Comparison of ENCODE assay signal across 15 cellular contexts in the genomic region with DNA sequence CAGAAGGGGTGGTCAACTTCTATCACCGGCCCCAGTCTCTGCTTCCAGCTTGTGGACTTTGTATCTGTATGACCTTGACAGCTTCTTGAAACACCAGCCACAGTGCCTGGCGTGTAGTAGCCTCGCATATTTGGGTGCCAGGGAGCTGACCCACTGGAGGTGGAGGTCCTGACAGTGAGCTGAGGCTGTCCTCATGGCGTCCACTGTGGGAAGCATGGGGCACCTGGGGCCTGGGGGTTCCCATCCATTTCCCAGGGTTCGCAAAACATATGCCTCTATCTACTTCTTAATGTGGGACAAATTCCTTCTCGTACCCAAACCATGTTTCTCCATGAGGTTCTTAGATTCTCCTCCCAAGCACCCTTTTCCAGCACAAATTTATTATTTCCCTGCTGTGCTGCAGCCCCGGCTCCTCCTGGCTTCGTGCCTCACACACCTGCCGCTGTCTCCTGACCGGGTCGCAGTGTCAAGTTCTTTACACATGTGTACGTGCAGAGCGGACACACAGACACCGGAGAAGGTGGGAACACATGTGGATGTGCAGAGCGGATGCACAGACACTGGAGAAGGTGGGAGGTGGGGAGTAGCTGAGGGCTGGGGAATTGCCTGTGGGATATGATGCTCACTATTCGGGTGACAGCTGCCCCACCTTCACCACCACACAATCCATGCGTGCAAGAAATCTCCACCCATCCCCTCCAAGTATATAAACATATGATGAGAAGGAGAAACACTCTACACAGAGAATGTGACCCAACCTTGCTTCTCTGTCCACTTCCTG.
"Had no signal": no experiment of that assay in that cellular context is flagged by ENCODE, and none has a peak within 500 bp of the region (broad histone marks: within the 10 kb centered on the region; RNA-seq: fewer than 3 reads in every experiment).

No MANE protein-coding gene starts in this region.

- H3K36me3 ChIP-seq: brain microvascular endothelial cell, colonic mucosa, left lung had no signal

- H3K4me3 Mint-ChIP-seq: stimulated activated naive B cell treated with anti-CD40 and anti-IgM and Interleukin-4, amounts not matched to agents 10 μg/mL and 1 μg/mL and 100 μg/mL, for 72 hours had no signal

- H3K9me3 Mint-ChIP-seq: stimulated activated naive B cell treated with anti-CD40 and anti-IgM and Interleukin-4, amounts not matched to agents 10 μg/mL and 1 μg/mL and 100 μg/mL, for 72 hours had no signal

- H3K4me3 ChIP-seq: colonic mucosa, left lung had no signal

- ATAC-seq: left lung; sciatic nerve; stimulated activated naive B cell treated with anti-CD40 and anti-IgM and Interleukin-4, amounts not matched to agents 10 μg/mL and 1 μg/mL and 100 μg/mL, for 72 hours had no signal

- H3K4me1 Mint-ChIP-seq: stimulated activated naive B cell treated with anti-CD40 and anti-IgM and Interleukin-4, amounts not matched to agents 10 μg/mL and 1 μg/mL and 100 μg/mL, for 72 hours had no signal

- H3K36me3 Mint-ChIP-seq: stimulated activated naive B cell treated with anti-CD40 and anti-IgM and Interleukin-4, amounts not matched to agents 10 μg/mL and 1 μg/mL and 100 μg/mL, for 72 hours had no signal

- H3K27me3 ChIP-seq: brain microvascular endothelial cell, colonic mucosa had no signal

- H3K9me3 ChIP-seq: colonic mucosa, left lung, SK-N-SH had no signal

- H3K4me1 ChIP-seq: colonic mucosa, left lung had no signal

- H3K27ac ChIP-seq: brain microvascular endothelial cell, colonic mucosa, left lung had no signal

- H3K27ac Mint-ChIP-seq: stimulated activated naive B cell treated with anti-CD40 and anti-IgM and Interleukin-4, amounts not matched to agents 10 μg/mL and 1 μg/mL and 100 μg/mL, for 72 hours had no signal

- FAIRE-seq: endometrium, frontal cortex had no signal

- DNase-seq: activated CD4-positive, alpha-beta T cell treated with anti-CD3 and anti-CD28 coated beads for 48 hours; activated CD4-positive, CD25-positive, alpha-beta regulatory T cell; activated naive CD4-positive, alpha-beta T cell treated with anti-CD3 and anti-CD28 coated beads, Interleukin-2, amount 50 U/mL, for 16 hours; aorta; brain microvascular endothelial cell; central memory CD4-positive, alpha-beta T cell; colonic mucosa; erythroblast; SK-N-SH; stimulated activated naive B cell treated with anti-CD40 and anti-IgM and Interleukin-4, amounts not matched to agents 10 μg/mL and 1 μg/mL and 100 μg/mL, for 72 hours; T-helper 9 cell had no signal
